13 cellular contexts compared by ENCODE assay signal in the genomic region with DNA sequence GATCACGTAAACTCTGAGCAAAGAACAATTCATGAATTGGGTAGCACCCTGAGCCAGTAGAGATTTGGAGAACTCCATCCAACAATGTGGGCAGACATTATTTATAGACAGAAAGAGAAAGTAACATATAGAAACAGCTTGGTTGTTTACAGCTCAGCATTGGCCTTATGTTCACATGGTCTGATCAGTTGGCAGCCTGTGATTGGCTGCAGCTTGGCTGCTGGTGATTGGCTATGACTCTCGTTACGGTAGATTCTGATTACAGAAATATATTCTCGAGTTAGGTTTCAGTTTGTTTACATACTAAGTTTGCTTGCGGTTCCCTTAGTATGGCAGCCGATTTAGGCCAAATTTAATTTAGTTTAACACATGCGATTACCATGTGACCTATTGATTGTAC.
"Had no signal": no experiment of that assay in that cellular context is flagged by ENCODE, and none has a peak within 500 bp of the region (broad histone marks: within the 10 kb centered on the region; RNA-seq: fewer than 3 reads in every experiment).

No MANE protein-coding gene starts in this region.

- ATAC-seq: left colon; mucosa of descending colon; naive thymus-derived CD8-positive, alpha-beta T cell had no signal

- H3K27ac ChIP-seq: adrenal gland, esophagus squamous epithelium, right atrium auricular region had no signal

- H3K36me3 ChIP-seq: adrenal gland, esophagus squamous epithelium, right atrium auricular region had no signal

- H3K27me3 ChIP-seq: adrenal gland, esophagus squamous epithelium, right atrium auricular region had no signal

- H3K9me3 ChIP-seq: adrenal gland, esophagus squamous epithelium, mucosa of descending colon, right atrium auricular region had no signal

- DNase-seq: activated B cell treated with CpG ODN at 0.5 μM for 24 hours; activated CD4-positive, alpha-beta T cell treated with anti-CD3 and anti-CD28 coated beads, Interleukin-2, amount 50 U/mL, for 1 hour; activated naive CD4-positive, alpha-beta T cell treated with anti-CD3 and anti-CD28 coated beads, Interleukin-2, amount 50 U/mL, for 16 hours; activated T-cell treated with anti-CD3 and anti-CD28 coated beads, Interleukin-2, amount 50 U/mL, for 1 hour; adrenal gland; esophagus squamous epithelium; foreskin fibroblast; left colon; mucosa of descending colon; naive thymus-derived CD8-positive, alpha-beta T cell; stimulated activated naive CD4-positive, alpha-beta T cell had no signal

- H3K4me1 ChIP-seq: adrenal gland, esophagus squamous epithelium, right atrium auricular region had no signal

- H3K4me3 ChIP-seq: adrenal gland, esophagus squamous epithelium, lung, mucosa of descending colon, right atrium auricular region had no signal
